2 cellular contexts compared by ENCODE assay signal in genomic region chr9:69276775-69277174, GRCh38.
TF ChIP-seq lines count a peak whose summit lies in the region.

No MANE protein-coding gene starts in this region.

TF ChIP-seq in H1, 55 proteins besides CTCF, POLR2A, EP300 and RAD21:
- TF ChIP-seq TEAD4 (IDR thresholded peaks at IDR 0.05; ENCODE audit: low read depth, low read length) (peak; percentile 72; the same call in 1 of the 2 replicates), YY1 (IDR thresholded peaks at IDR 0.05; ENCODE audit: low read depth, low read length) (no peak)

TF ChIP-seq in HepG2, 621 proteins besides CTCF, POLR2A, EP300 and RAD21:
- TF ChIP-seq ZBTB3 (CRISPR knock-in tag; IDR thresholded peaks at IDR 0.05; ENCODE audit: borderline replicate concordance, low read depth), result no peak
- TF ChIP-seq TEF (CRISPR knock-in tag; IDR thresholded peaks at IDR 0.05), result no peak
- no peak for TF ChIP-seq ZNF136 (CRISPR knock-in tag; IDR thresholded peaks at IDR 0.05; ENCODE audit: low read depth)
- no peak for TF ChIP-seq PREB (CRISPR knock-in tag; IDR thresholded peaks at IDR 0.05)
- no peak for TF ChIP-seq KDM5A (IDR thresholded peaks at IDR 0.05; ENCODE audit: borderline replicate concordance, low read length)
- TF ChIP-seq ZNF839 (CRISPR knock-in tag; IDR thresholded peaks at IDR 0.05; ENCODE audit: borderline replicate concordance), result no peak
- no peak for TF ChIP-seq SMAD3 (CRISPR knock-in tag; IDR thresholded peaks at IDR 0.05)
- TF ChIP-seq BCLAF1 (IDR thresholded peaks at IDR 0.05), result no peak
- no peak for TF ChIP-seq ZFP1 (CRISPR knock-in tag; IDR thresholded peaks at IDR 0.05)
- no peak for TF ChIP-seq KLF15 (CRISPR knock-in tag; IDR thresholded peaks at IDR 0.05; ENCODE audit: borderline replicate concordance)
- no peak for TF ChIP-seq DNMT1 (CRISPR knock-in tag; IDR thresholded peaks at IDR 0.05)
TF ChIP-seq in HepG2: peak in this region for 0.
